In the genomic region with DNA sequence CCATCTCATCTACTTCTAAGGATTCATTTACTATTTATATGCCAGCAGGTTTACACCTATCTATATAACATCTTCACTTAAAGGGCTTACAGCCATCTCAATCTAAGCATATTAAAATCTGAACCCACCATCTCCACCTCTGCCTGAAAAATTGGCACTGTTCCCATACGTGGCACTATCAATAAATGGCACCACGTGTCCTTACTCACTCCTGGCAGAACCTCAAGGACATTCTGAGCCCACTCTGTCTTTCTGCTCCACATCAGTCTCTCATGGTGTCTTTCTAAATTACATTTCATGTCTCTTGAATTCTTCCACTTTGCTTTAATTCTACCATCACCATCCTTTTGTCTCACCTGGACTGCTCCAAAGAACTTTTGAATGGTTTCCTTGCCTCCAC, we compare ENCODE assay signal across 26 cellular contexts.
DNase-seq lines count a peak whose midpoint lies in the region; FAIRE-seq and TF ChIP-seq lines count a peak whose summit lies in the region.
"Had no signal": no experiment of that assay in that cellular context is flagged by ENCODE, and none has a peak within 500 bp of the region (broad histone marks: within the 10 kb centered on the region; RNA-seq: fewer than 3 reads in every experiment).

No MANE protein-coding gene starts in this region.

- H2AFZ ChIP-seq in endothelial cell of umbilical vein (ENCODE audit: low read depth, low read length) (no peak overlapping the region), mesenchymal stem cell (ENCODE audit: low read depth, low read length) (no peak overlapping the region)

- H3K9ac ChIP-seq in endothelial cell of umbilical vein (replicated peaks; ENCODE audit: extremely low read depth, insufficient read depth, low read length) (no peak overlapping the region), mesenchymal stem cell (ENCODE audit: low read length) (no peak overlapping the region)

- H4K91ac ChIP-seq in mesenchymal stem cell (ENCODE audit: low read length) = no peak overlapping the region

- H3K14ac ChIP-seq in mesenchymal stem cell (ENCODE audit: low read length in 2 of 2) = no peak overlapping the region

- peak overlapping the region in 1 of 2 experiments; percentile 35 for H3K4ac ChIP-seq in mesenchymal stem cell (ENCODE audit: low read depth in 1 of 2, low read length in 2 of 2)

- H3K36me3 ChIP-seq in adrenal gland (replicated peaks in 1 of 2) (no peaks in the 10 kb centered on the region), endothelial cell of umbilical vein (ENCODE audit: control insufficient read depth in 2 of 2, extremely low read depth in 1 of 2, insufficient read depth in 2 of 2, low read length in 2 of 2) (no peaks in the 10 kb centered on the region), mesenchymal stem cell (ENCODE audit: control insufficient read depth in 1 of 2, insufficient read depth in 2 of 2, low read depth in 1 of 2, low read length in 2 of 2) (no peaks in the 10 kb centered on the region), tibial nerve (no peaks in the 10 kb centered on the region)
- H3K36me3 ChIP-seq: ovary, thyroid gland had no signal

- H3K9me3 ChIP-seq in adrenal gland (replicated peaks in 1 of 3) = no peaks in the 10 kb centered on the region
- no peaks in the 10 kb centered on the region for H3K9me3 ChIP-seq in endothelial cell of umbilical vein (replicated peaks; ENCODE audit: control insufficient read depth, insufficient read depth, low read length)
- H3K9me3 ChIP-seq in mesenchymal stem cell (ENCODE audit: control insufficient read depth, low read length) = no peaks in the 10 kb centered on the region
- H3K9me3 ChIP-seq in tibial nerve = no peaks in the 10 kb centered on the region
- H3K9me3 ChIP-seq: ovary, thyroid gland had no signal

- H3K27ac ChIP-seq in adrenal gland (peak overlapping the region in 2 of 5 donors; percentile 7 to 74), endothelial cell of umbilical vein (ENCODE audit: insufficient read depth, low read depth, low read length) (peak overlapping the region; percentile 50), mesenchymal stem cell (ENCODE audit: low read length, poor library complexity, severe bottlenecking) (no peak overlapping the region), tibial nerve (peak overlapping the region in 3 of 4 donors; percentile 24 to 87 (median 80))
- H3K27ac ChIP-seq: ovary had no signal

- no peak overlapping the region for H4K8ac ChIP-seq in mesenchymal stem cell (ENCODE audit: low read length)

- dilution Hi-C loops in endothelial cell of umbilical vein (cut with MboI; ENCODE audit: extremely low pct_ligation_motif_present, low sequenced_read_pairs) = no loop called here

- TF ChIP-seq POLR2A in adrenal gland (IDR thresholded peaks at IDR 0.05) = no peak
- no peak for TF ChIP-seq POLR2A in endothelial cell of umbilical vein (IDR thresholded peaks at IDR 0.05; ENCODE audit: low read depth, low read length)
- TF ChIP-seq POLR2A in tibial nerve (IDR thresholded peaks at IDR 0.05) = no peak
- no peak for TF ChIP-seq POLR2A in GM12891 (IDR thresholded peaks at IDR 0.05; ENCODE audit: low read depth, low read length)

- peak overlapping the region in 1 of 2 experiments; percentile 45 for H3K18ac ChIP-seq in mesenchymal stem cell (ENCODE audit: low read depth in 1 of 2, low read length in 2 of 2)

- WGBS in adrenal gland, 4 donors = 23 to 51% (median 30%) methylated on average over 2 of the region's 2 CpGs
- WGBS in mesenchymal stem cell = 93% methylated on average over 2 of the region's 2 CpGs
- 57 to 62% methylated on average over 2 of the region's 2 CpGs for WGBS in tibial nerve, 2 donors

- intact Hi-C loops in adrenal gland (cut with DNase I) (no loop called here), endothelial cell of umbilical vein (cut with micrococcal nuclease) (loop anchor here (2.0 kb wide), 1 partner anchor 36 kb away; no protein-coding TSS in a partner anchor)

- H2BK12ac ChIP-seq in mesenchymal stem cell (ENCODE audit: low read length in 2 of 2) = peak overlapping the region in 1 of 2 experiments; percentile 79

- no peak overlapping the region for H2BK15ac ChIP-seq in mesenchymal stem cell (ENCODE audit: low read depth, poor library complexity, severe bottlenecking)

- H3K27me3 ChIP-seq in adrenal gland (no peaks in the 10 kb centered on the region), endothelial cell of umbilical vein (ENCODE audit: control insufficient read depth in 2 of 2, insufficient read depth in 2 of 2, low read length in 2 of 2) (no peaks in the 10 kb centered on the region), mesenchymal stem cell (ENCODE audit: control insufficient read depth in 1 of 2, insufficient read depth in 1 of 2, low read length in 2 of 2) (no peaks in the 10 kb centered on the region), tibial nerve (no peaks in the 10 kb centered on the region)
- H3K27me3 ChIP-seq: ovary, thyroid gland had no signal

- CTCF ChIA-PET in endothelial cell of umbilical vein (lab: Charles Lee) = interaction anchor here (1.2 to 1.4 kb wide), 2 partner anchors 17 to 205 kb away, joined by 3 read pairs; no protein-coding TSS in a partner anchor

- POLR2A ChIA-PET in endothelial cell of umbilical vein (lab: Charles Lee) = no interaction called here

- peak overlapping the region; percentile 6 for H2BK120ac ChIP-seq in mesenchymal stem cell (ENCODE audit: low read depth, low read length)

- H3K4me1 ChIP-seq in adrenal gland (replicated peaks in 1 of 2) (peaks cover 11 to 25% of the 10 kb centered on the region in 2 donors), endothelial cell of umbilical vein (ENCODE audit: control insufficient read depth, extremely low read depth, insufficient read depth, low read length) (peaks cover 33% of the 10 kb centered on the region), mesenchymal stem cell (ENCODE audit: control insufficient read depth, insufficient read depth, low read depth, low read length) (peaks cover 3% of the 10 kb centered on the region), tibial nerve (peaks cover 0 to 51% (median 37%) of the 10 kb centered on the region in 4 donors)

- H3K4me2 ChIP-seq in endothelial cell of umbilical vein (ENCODE audit: insufficient read depth, low read length) (no peak overlapping the region), mesenchymal stem cell (ENCODE audit: low read length, poor library complexity, severe bottlenecking) (no peak overlapping the region)

- no peak overlapping the region for H2BK5ac ChIP-seq in mesenchymal stem cell (ENCODE audit: low read depth, low read length, poor library complexity, severe bottlenecking)

- H3K9me1 ChIP-seq in endothelial cell of umbilical vein (replicated peaks; ENCODE audit: control insufficient read depth, extremely low read depth, insufficient read depth, low read length) = no peaks in the 10 kb centered on the region

- no peaks in the 10 kb centered on the region for H3K79me2 ChIP-seq in endothelial cell of umbilical vein (ENCODE audit: control insufficient read depth, insufficient read depth, low read length)

- no peak overlapping the region for H2AK5ac ChIP-seq in mesenchymal stem cell (ENCODE audit: low read length, severe bottlenecking)

- DNase-seq in adrenal gland (peak in 4 of 7 donors; percentile 43 to 53 (median 48)), endothelial cell of umbilical vein (ENCODE audit: low read depth, low spot score) (no peak), mesenchymal stem cell (no peak), tibial nerve (ENCODE audit: low spot score in 2 of 2) (no peak), NCI-H526 (lab: John Stamatoyannopoulos, UW) (no peak), GM12891 (ENCODE audit: insufficient read length, low spot score) (no peak), NOMO-1 treated with DMSO at 0.1 percent for 48 hours (lab: John Stamatoyannopoulos, UW; ENCODE audit: unreplicated experiment) (no peak)
- DNase-seq: activated CD4-positive, alpha-beta T cell treated with anti-CD3 and anti-CD28 coated beads, Interleukin-2, amount 50 U/mL, for 4 hours; activated CD4-positive, CD25-positive, alpha-beta regulatory T cell; aorta; Calu3; central memory CD4-positive, alpha-beta T cell; IMR-90; NCI-H1694; NCI-H2171 treated with DMSO at 0.1 percent for 48 hours; NCI-H524 treated with DMSO at 0.1 percent for 48 hours; ovary; right cardiac atrium; stimulated activated CD4-positive, alpha-beta T cell treated with anti-CD3 and anti-CD28 coated beads, Interleukin-15, amount 100 ng/mL, for 24 hours; stimulated activated naive B cell treated with anti-CD40 and anti-IgM and Interleukin-4, amounts not matched to agents 10 μg/mL and 1 μg/mL and 100 μg/mL, for 72 hours; T-helper 1 cell; thyroid gland had no signal

- no peak overlapping the region for H3K23ac ChIP-seq in mesenchymal stem cell (ENCODE audit: low read length in 2 of 2)

- H3K79me1 ChIP-seq in mesenchymal stem cell (replicated peaks; ENCODE audit: low read length, poor library complexity, severe bottlenecking) = no peaks in the 10 kb centered on the region

- H4K20me1 ChIP-seq in endothelial cell of umbilical vein (replicated peaks; ENCODE audit: control insufficient read depth, extremely low read depth, insufficient read depth, low read length) = no peaks in the 10 kb centered on the region

- no peak for TF ChIP-seq EP300 in tibial nerve (IDR thresholded peaks at IDR 0.05)

- no TSS peak for BruUV-seq in endothelial cell of umbilical vein (replicated peaks; lab: Mats Ljungman, UMichigan)

- no peak overlapping the region for H3K4me3 ChIP-seq in adrenal gland
- no peak overlapping the region for H3K4me3 ChIP-seq in endothelial cell of umbilical vein (replicated peaks in 1 of 3; ENCODE audit: insufficient read depth in 1 of 3, low read depth in 1 of 3, low read length in 3 of 3)
- H3K4me3 ChIP-seq in mesenchymal stem cell (ENCODE audit: insufficient read depth in 1 of 2, low read depth in 1 of 2, low read length in 2 of 2) = no peak overlapping the region
- no peak overlapping the region for H3K4me3 ChIP-seq in tibial nerve
- H3K4me3 ChIP-seq: lung, ovary, thyroid gland had no signal

- TF ChIP-seq CTCF in adrenal gland (IDR thresholded peaks at IDR 0.05) = no peak
- no peak for TF ChIP-seq CTCF in endothelial cell of umbilical vein (IDR thresholded peaks at IDR 0.05; ENCODE audit: extremely low read depth in 1 of 2, insufficient read depth in 1 of 2, low read depth in 1 of 2, low read length in 2 of 2)
- no peak for TF ChIP-seq CTCF in tibial nerve (IDR thresholded peaks at IDR 0.05)

- no peak for FAIRE-seq in endothelial cell of umbilical vein (lab: Jason Lieb, UNC)
- FAIRE-seq in GM12891 (lab: Jason Lieb, UNC) = no peak
- FAIRE-seq: GM18507, H54, islet of Langerhans had no signal

TF ChIP-seq in endothelial cell of umbilical vein, 7 proteins besides CTCF, POLR2A, EP300 and RAD21 (continues in another document):
- no peak for TF ChIP-seq FOS (IDR thresholded peaks at IDR 0.05; ENCODE audit: borderline replicate concordance, insufficient read depth, low read length)
- TF ChIP-seq POLR2AphosphoS5 (IDR thresholded peaks at IDR 0.05; ENCODE audit: insufficient read depth, low read depth, low read length) = no peak

TF ChIP-seq in GM12891, 5 proteins besides CTCF, POLR2A, EP300 and RAD21:
- TF ChIP-seq SPI1 (IDR thresholded peaks at IDR 0.05; ENCODE audit: low read depth, low read length) (no peak), TAF1 (IDR thresholded peaks at IDR 0.05; ENCODE audit: low read depth, low read length) (no peak), POU2F2 (IDR thresholded peaks at IDR 0.05; ENCODE audit: low read depth, low read length) (no peak), PAX5 (IDR thresholded peaks at IDR 0.05; ENCODE audit: insufficient read depth, low read length, severe bottlenecking) (no peak), POLR2AphosphoS5 (IDR thresholded peaks at IDR 0.05; ENCODE audit: low read depth, low read length) (no peak)

Comparison
In these comparisons a context has a peak if more than half of its experiments do, and no peak if none do; other contexts are left out.
1. DNase-seq: peak in adrenal gland (4 of 7); none in endothelial cell of umbilical vein (single experiment), mesenchymal stem cell (single experiment), tibial nerve (0 of 2), NCI-H526 (0 of 2), GM12891 (single experiment) and NOMO-1 treated with DMSO at 0.1 percent for 48 hours (single experiment).